ENCODE assay signal across 35 cellular contexts in the genomic region with DNA sequence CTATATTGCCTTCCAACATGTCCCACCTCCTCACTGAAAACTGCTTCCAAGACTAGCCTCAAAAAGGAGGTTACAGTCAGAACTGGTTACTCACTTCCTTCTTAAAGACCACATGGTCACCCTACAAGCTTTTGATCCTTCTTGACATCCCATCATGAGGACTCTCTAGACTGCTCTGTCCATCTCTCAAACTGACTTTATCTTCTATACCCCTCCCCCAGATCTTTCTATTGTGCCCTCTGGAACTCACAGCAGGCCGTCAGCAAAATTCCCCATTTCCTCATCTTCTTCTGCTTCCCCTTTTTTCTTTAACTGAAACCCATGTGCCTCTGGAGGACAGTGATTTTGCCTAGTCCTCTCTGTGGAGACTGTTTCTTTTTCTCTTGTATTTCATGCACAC. TPM values are rescaled to one million over a fixed set of nuclear protein-coding genes. Genes with fewer than 3 reads are reported as not detected.
DNase-seq lines count a peak whose midpoint lies in the region; ATAC-seq, FAIRE-seq and TF ChIP-seq lines count a peak whose summit lies in the region.
"Had no signal": no experiment of that assay in that cellular context is flagged by ENCODE, and none has a peak within 500 bp of the region (broad histone marks: within the 10 kb centered on the region; RNA-seq: fewer than 3 reads in every experiment).

No MANE protein-coding gene starts in this region.

- no peak overlapping the region for H3K4me2 ChIP-seq in GM12878 (ENCODE audit: control insufficient read depth, insufficient read depth)
- H3K4me2 ChIP-seq: KMS-11, PC-9 had no signal

- TF ChIP-seq POLR2A in GM12878 (IDR thresholded peaks at IDR 0.05; ENCODE audit: low read depth, low read length) = no peak

- no peaks in the 10 kb centered on the region for H3K27me3 ChIP-seq in GM12878 (replicated peaks in 1 of 2; ENCODE audit: control insufficient read depth in 2 of 2, insufficient read depth in 2 of 2, low read length in 1 of 2)
- H3K27me3 ChIP-seq: body of pancreas had no signal

- H3K4me1 ChIP-seq in GM12878 (ENCODE audit: control insufficient read depth, insufficient read depth, low read length) = peaks cover 6% of the 10 kb centered on the region; the same call in 1 of the 2 replicates
- H3K4me1 ChIP-seq: body of pancreas, lower lobe of right lung had no signal

- BruUV-seq in GM12878 (replicated peaks; lab: Mats Ljungman, UMichigan) = no TSS peak

- H3K9ac ChIP-seq in GM12878 (ENCODE audit: control insufficient read depth, insufficient read depth, low read length) = no peak overlapping the region
- H3K9ac ChIP-seq: KMS-11 had no signal

- POLR2A ChIA-PET in GM12878 (lab: Charles Lee) = interaction anchor here (0.5 to 0.9 kb wide), 3 partner anchors 14 to 659 kb away, joined by 3 to 6 read pairs (median 3); no protein-coding TSS in a partner anchor

- SMC1A ChIA-PET in GM12878 (lab: Charles Lee; ENCODE audit: uncharacterized antibody, unreplicated experiment) = interaction anchor here (0.5 to 1.7 kb wide), 6 partner anchors 11 to 328 kb away, joined by 3 to 6 read pairs (median 4); no protein-coding TSS in a partner anchor

- peaks cover 7% of the 10 kb centered on the region; the same call in 2 of the 3 replicates for H3K9me3 ChIP-seq in GM12878 (replicated peaks; ENCODE audit: control insufficient read depth, insufficient read depth, low read length)
- H3K9me3 ChIP-seq: body of pancreas, lower lobe of right lung, mucosa of descending colon had no signal

- RAD21 ChIA-PET in GM12878 (lab: Charles Lee; ENCODE audit: unreplicated experiment) = interaction anchor here (0.9 to 2.2 kb wide), 3 partner anchors 14 to 23 kb away, joined by 6 to 9 read pairs (median 7); no protein-coding TSS in a partner anchor

- WGBS in GM12878 (ENCODE audit: insufficient coverage, insufficient replicate concordance, low lambda C conversion rate, missing lambda C conversion rate) = 0% methylated on average over 1 of the region's 1 CpG

- DNase-seq in SIG-M5 treated with dmso at 0.1 percent for 504 hours (lab: John Stamatoyannopoulos, UW; ENCODE audit: unreplicated experiment) = peak; percentile 63
- DNase-seq in SIG-M5 (lab: John Stamatoyannopoulos, UW) = no peak
- peak; percentile 13 to 59 for DNase-seq in NOMO-1 (lab: John Stamatoyannopoulos, UW; ENCODE audit: unreplicated experiment in 2 of 2)
- DNase-seq in GM12878 (ENCODE audit: low read depth, low spot score) = no peak
- DNase-seq in putamen (ENCODE audit: low spot score) = peak; percentile 22
- DNase-seq in dedifferentiated amniotic fluid mesenchymal stem cell (ENCODE audit: extremely low spot score) = no peak
- DNase-seq in iPS-NIHi7 (ENCODE audit: extremely low spot score) = no peak
- DNase-seq: 8988T; activated CD4-positive, alpha-beta T cell treated with anti-CD3 and anti-CD28 coated beads for 48 hours; activated naive CD4-positive, alpha-beta T cell treated with anti-CD3 and anti-CD28 coated beads, Interleukin-2, amount 10 ng/mL, durations not matched to agents 7 days and 5 days; Calu3; DND-41; GF-D8; GOT3; kidney; lower lobe of right lung; mucosa of descending colon; NCI-H2107; NCI-H446 treated with DMSO at 0.1 percent for 48 hours; NCI-H82; occipital lobe; PC-9; SHP77; stimulated activated naive CD4-positive, alpha-beta T cell treated with Interleukin-2 at 50 U/mL for 16 hours; T1000; WERI-Rb-1 had no signal

- no peak overlapping the region for H2AFZ ChIP-seq in GM12878 (ENCODE audit: control insufficient read depth, low read depth, low read length)
- H2AFZ ChIP-seq: PC-9 had no signal

- no peak for FAIRE-seq in GM12878 (lab: Jason Lieb, UNC)
- FAIRE-seq: kidney had no signal

- no peaks in the 10 kb centered on the region for H3K36me3 ChIP-seq in GM12878 (ENCODE audit: control insufficient read depth in 2 of 2, insufficient read depth in 2 of 2, low read length in 1 of 2)
- H3K36me3 ChIP-seq: lower lobe of right lung, WERI-Rb-1 had no signal

- ATAC-seq in GM12878 (peak; percentile 45), HG02885 (IDR thresholded peaks at IDR 0.05; ENCODE audit: poor library complexity, unreplicated experiment) (no peak)
- ATAC-seq: activated T-helper 17 cell treated with anti-CD3 and anti-CD28 coated beads, Interleukin-2, amount 50 U/mL, for 72 hours; body of pancreas; esophagus mucosa; mucosa of descending colon; natural killer cell treated with Interleukin-12 subunit alpha and Interleukin-12 subunit beta and Interleukin-15 and Interleukin-18, amount 100 ng/mL, for 72 hours had no signal

- in situ Hi-C loops in GM12878 (cut with MboI) = no loop called here

- TF ChIP-seq CTCF in GM12878 (IDR thresholded peaks at IDR 0.05 in 2 of 3, conservative IDR thresholded peaks at IDR 0.05 in 1 of 3; ENCODE audit: control insufficient read depth in 2 of 3, extremely low read depth in 1 of 3, insufficient read depth in 1 of 3, low read depth in 3 of 3, low read length in 3 of 3) = no peak

- intact Hi-C loops in GM12878 (cut with micrococcal nuclease; ENCODE audit: unreplicated experiment) = loop anchor here (1.0 kb wide), 1 partner anchor 14 kb away; no protein-coding TSS in a partner anchor

- no peak for TF ChIP-seq EP300 in GM12878 (IDR thresholded peaks at IDR 0.05; ENCODE audit: borderline replicate concordance in 1 of 2, control insufficient read depth in 1 of 2, low read depth in 2 of 2, low read length in 2 of 2)

- H4K20me1 ChIP-seq in GM12878 (ENCODE audit: control insufficient read depth, insufficient read depth) = no peaks in the 10 kb centered on the region

- CTCF ChIA-PET in GM12878 (lab: Yijun Ruan, JAX) = interaction anchor here (1.6 to 3.1 kb wide), 3 partner anchors 14 to 16 kb away, joined by 3 to 11 read pairs (median 4); no protein-coding TSS in a partner anchor

- no peak overlapping the region for H3K27ac ChIP-seq in GM12878 (ENCODE audit: control insufficient read depth, insufficient read depth)
- H3K27ac ChIP-seq: body of pancreas, HL-60, KMS-11, lower lobe of right lung, PC-9, WERI-Rb-1 had no signal

- H3K79me2 ChIP-seq in GM12878 (ENCODE audit: control insufficient read depth, insufficient read depth, low read length) = no peaks in the 10 kb centered on the region

- H3K4me3 ChIP-seq in GM12878 = no peak overlapping the region
- H3K4me3 ChIP-seq: body of pancreas, lower lobe of right lung, mucosa of descending colon, PC-9, skin epidermis had no signal

- no peak for TF ChIP-seq RAD21 in GM12878 (IDR thresholded peaks at IDR 0.05; ENCODE audit: insufficient read depth, low read depth, low read length)

TF ChIP-seq in GM12878, 131 proteins besides CTCF, POLR2A, EP300 and RAD21 (continues in another document):
- TF ChIP-seq, protein P1, sequence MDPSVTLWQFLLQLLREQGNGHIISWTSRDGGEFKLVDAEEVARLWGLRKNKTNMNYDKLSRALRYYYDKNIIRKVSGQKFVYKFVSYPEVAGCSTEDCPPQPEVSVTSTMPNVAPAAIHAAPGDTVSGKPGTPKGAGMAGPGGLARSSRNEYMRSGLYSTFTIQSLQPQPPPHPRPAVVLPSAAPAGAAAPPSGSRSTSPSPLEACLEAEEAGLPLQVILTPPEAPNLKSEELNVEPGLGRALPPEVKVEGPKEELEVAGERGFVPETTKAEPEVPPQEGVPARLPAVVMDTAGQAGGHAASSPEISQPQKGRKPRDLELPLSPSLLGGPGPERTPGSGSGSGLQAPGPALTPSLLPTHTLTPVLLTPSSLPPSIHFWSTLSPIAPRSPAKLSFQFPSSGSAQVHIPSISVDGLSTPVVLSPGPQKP (IDR thresholded peaks at IDR 0.05; ENCODE audit: low read depth, low read length) = no peak
- TF ChIP-seq CBFB (IDR thresholded peaks at IDR 0.05; ENCODE audit: low read depth) (no peak), NFYA (IDR thresholded peaks at IDR 0.05; ENCODE audit: borderline replicate concordance, low read depth, low read length) (no peak)
- TF ChIP-seq, protein P2, sequence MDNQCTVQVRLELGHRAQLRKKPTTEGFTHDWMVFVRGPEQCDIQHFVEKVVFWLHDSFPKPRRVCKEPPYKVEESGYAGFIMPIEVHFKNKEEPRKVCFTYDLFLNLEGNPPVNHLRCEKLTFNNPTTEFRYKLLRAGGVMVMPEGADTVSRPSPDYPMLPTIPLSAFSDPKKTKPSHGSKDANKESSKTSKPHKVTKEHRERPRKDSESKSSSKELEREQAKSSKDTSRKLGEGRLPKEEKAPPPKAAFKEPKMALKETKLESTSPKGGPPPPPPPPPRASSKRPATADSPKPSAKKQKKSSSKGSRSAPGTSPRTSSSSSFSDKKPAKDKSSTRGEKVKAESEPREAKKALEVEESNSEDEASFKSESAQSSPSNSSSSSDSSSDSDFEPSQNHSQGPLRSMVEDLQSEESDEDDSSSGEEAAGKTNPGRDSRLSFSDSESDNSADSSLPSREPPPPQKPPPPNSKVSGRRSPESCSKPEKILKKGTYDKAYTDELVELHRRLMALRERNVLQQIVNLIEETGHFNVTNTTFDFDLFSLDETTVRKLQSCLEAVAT (IDR thresholded peaks at IDR 0.05) = no peak

RNA-seq across cellular contexts. Expression of a gene that starts 18.1 kb away (rescaled TPM):
- 21.3 and 22.3 TPM in 2 replicates for total RNA-seq in GM12878 (2013; cell fraction: nucleolus; rRNA removed)
- 2.4 and 2.6 TPM in 2 replicates for total RNA-seq in GM12878 (2014; rRNA removed)
- total RNA-seq in GM12878 (2014; rRNA removed; fragmentation: Illumina TruSeq; extraction: Trizol) = 2.8 and 2.9 TPM in 2 replicates
- total RNA-seq in GM12878 (2021) = 3.2 and 3.4 TPM in 2 replicates
- polyA plus RNA-seq in GM12878 (2011; ENCODE audit: low read depth) = 6.5 TPM
- polyA plus RNA-seq in GM12878 (2011; rRNA removed) = 7.9 and 10.2 TPM in 2 replicates
- polyA plus RNA-seq in GM12878 (2011; cell fraction: cytosol; rRNA removed) = 10.8 and 11.8 TPM in 2 replicates
- polyA plus RNA-seq in GM12878 (2011; cell fraction: nucleus; rRNA removed) = 3.6 and 4.2 TPM in 2 replicates
- 7.5 and 9.8 TPM in 2 replicates for polyA plus RNA-seq in GM12878 (2012)
- 2.7 and 3.7 TPM in 2 replicates for polyA plus RNA-seq in GM12878 (2014; fragmentation: Illumina TruSeq; extraction: Trizol)
- polyA plus RNA-seq in GM12878 (2014; fragmentation: Nextera tagmentation; extraction: Ambion mirVana) = 1 to 10 TPM; 6.2 to 9.2 TPM
- polyA plus RNA-seq in GM12878 (2014; rRNA removed) = 1.8 and 2.5 TPM in 2 replicates
- 1 to 10 TPM; 2.6 to 4.9 TPM for polyA plus RNA-seq in GM12878 (2016; fragmentation: Nextera tagmentation; extraction: Ambion mirVana)
- polyA minus RNA-seq in GM12878 (2011; rRNA and poly(A)+ RNA removed) = 5.2 and 11.5 TPM in 2 replicates
- 1.3 and 3.1 TPM in 2 replicates for polyA minus RNA-seq in GM12878 (2011; cell fraction: cytosol; rRNA and poly(A)+ RNA removed)
- polyA minus RNA-seq in GM12878 (2011; cell fraction: nucleus; rRNA and poly(A)+ RNA removed) = 3.9 and 8.5 TPM in 2 replicates
- total RNA-seq: Calu3, PC-9 had no signal
- polyA plus RNA-seq: CD14-positive monocyte had no signal

Comparison
In these comparisons a context has a peak if more than half of its experiments do, and no peak if none do; other contexts are left out.
1. DNase-seq: peak in SIG-M5 treated with dmso at 0.1 percent for 504 hours (single experiment), NOMO-1 (2 of 2) and putamen (single experiment); none in SIG-M5 (single experiment), GM12878 (single experiment), dedifferentiated amniotic fluid mesenchymal stem cell (single experiment) and iPS-NIHi7 (single experiment).